14 cellular contexts compared by ENCODE assay signal in genomic region chr16:8571061-8571596, GRCh38. TPM values are rescaled to one million over a fixed set of nuclear protein-coding genes. Genes with fewer than 3 reads are reported as not detected.
DNase-seq lines count a peak whose midpoint lies in the region; ATAC-seq, FAIRE-seq and TF ChIP-seq lines count a peak whose summit lies in the region.
"Had no signal": no experiment of that assay in that cellular context is flagged by ENCODE, and none has a peak within 500 bp of the region (broad histone marks: within the 10 kb centered on the region; RNA-seq: fewer than 3 reads in every experiment).

No MANE protein-coding gene starts in this region.

- 30 to 52% methylated on average over 6 of the region's 6 CpGs for WGBS in aorta, 2 donors

- peaks cover 0 to 6% of the 10 kb centered on the region in 2 donors for H3K4me1 ChIP-seq in right atrium auricular region
- H3K4me1 ChIP-seq in aorta (ENCODE audit: control insufficient read depth in 1 of 2, insufficient read depth in 2 of 2, low read length in 2 of 2) = no peaks in the 10 kb centered on the region

- H3K27me3 ChIP-seq in right atrium auricular region (peaks cover 0 to 6% of the 10 kb centered on the region in 2 donors), aorta (ENCODE audit: control insufficient read depth in 1 of 2, insufficient read depth in 2 of 2, low read length in 1 of 2) (no peaks in the 10 kb centered on the region)

- TF ChIP-seq CTCF in right atrium auricular region (IDR thresholded peaks at IDR 0.05) = no peak

- H3K27ac ChIP-seq in right atrium auricular region = no peak overlapping the region
- no peak overlapping the region for H3K27ac ChIP-seq in aorta (ENCODE audit: low read depth in 1 of 2, low read length in 2 of 2)
- H3K27ac ChIP-seq: cardiac muscle cell, WERI-Rb-1 had no signal

- ATAC-seq in Right ventricle myocardium superior (ENCODE audit: poor library complexity) (peak; percentile 71), aorta (ENCODE audit: low FRiP score) (no peak)

- intact Hi-C loops in Right ventricle myocardium superior (cut with DNase I) = no loop called here
- intact Hi-C loops in aorta (cut with DNase I) = no loop called here

- no peak for DNase-seq in Right ventricle myocardium superior
- no peak for DNase-seq in right atrium auricular region (ENCODE audit: low spot score)
- DNase-seq in SW480 (ENCODE audit: low spot score) = peak; percentile 27
- peak; percentile 40 for DNase-seq in hepatic stellate cell (ENCODE audit: low spot score)
- DNase-seq in urothelium cell line (ENCODE audit: low spot score) = peak; percentile 58
- DNase-seq in activated CD4-positive, alpha-beta T cell treated with anti-CD3 and anti-CD28 coated beads, Interleukin-2, amount 50 U/mL, for 1 hour = no peak
- DNase-seq in aorta = no peak
- DNase-seq in GDM1 (lab: John Stamatoyannopoulos, UW) = no peak
- DNase-seq: NCI-H187 treated with DMSO at 0.1 percent for 48 hours; stimulated activated CD4-positive, alpha-beta T cell treated with anti-CD3 and anti-CD28 coated beads, Interleukin-2, amount 100 ng/mL, for 48 hours; WERI-Rb-1 had no signal

- FAIRE-seq in urothelium cell line (lab: Jason Lieb, UNC) = no peak

- no peaks in the 10 kb centered on the region for H3K9me3 ChIP-seq in right atrium auricular region
- no peaks in the 10 kb centered on the region for H3K9me3 ChIP-seq in aorta (ENCODE audit: control insufficient read depth, low read length)

- H3K36me3 ChIP-seq in right atrium auricular region = no peaks in the 10 kb centered on the region
- H3K36me3 ChIP-seq in aorta (ENCODE audit: control insufficient read depth in 1 of 2, insufficient read depth in 2 of 2, low read length in 1 of 2) = no peaks in the 10 kb centered on the region
- H3K36me3 ChIP-seq: cardiac muscle cell, WERI-Rb-1 had no signal

- H3K4me3 ChIP-seq in right atrium auricular region (no peak overlapping the region), aorta (ENCODE audit: low read length in 2 of 2) (no peak overlapping the region)
- H3K4me3 ChIP-seq: cardiac muscle cell had no signal

RNA-seq across cellular contexts. Expression of gene TMEM114, which starts 19.2 kb away (rescaled TPM):
- total RNA-seq in Right ventricle myocardium superior (not detected), right atrium auricular region (not detected), aorta (not detected)
- polyA plus RNA-seq in aorta = not detected
- total RNA-seq: cardiac muscle cell, lower leg skin had no signal
- polyA plus RNA-seq: cardiac muscle cell, CD14-positive monocyte had no signal

RNA-seq across cellular contexts. Expression of gene METTL22, which starts 50.4 kb away (rescaled TPM):
- total RNA-seq in Right ventricle myocardium superior (21.0 TPM), right atrium auricular region (10 to 100 TPM in 1 of 2 donors, 1 to 10 TPM in 1; 10.0 to 24.3 TPM), aorta (10 to 100 TPM; 39.6 to 42.8 TPM)
- 10 to 100 TPM; 41.7 to 49.7 TPM for polyA plus RNA-seq in aorta

Comparison
In these comparisons a context has a peak if more than half of its experiments do, and no peak if none do; other contexts are left out.
1. DNase-seq: peak in SW480 (single experiment), hepatic stellate cell (single experiment) and urothelium cell line (single experiment); none in Right ventricle myocardium superior (single experiment), right atrium auricular region (single experiment), activated CD4-positive, alpha-beta T cell treated with anti-CD3 and anti-CD28 coated beads, Interleukin-2, amount 50 U/mL, for 1 hour (single experiment), aorta (0 of 2) and GDM1 (single experiment).